Comparison of ENCODE assay signal across 8 cellular contexts in genomic region chr19:48321372-48321621, GRCh38. TPM values are rescaled to one million over a fixed set of nuclear protein-coding genes. Genes with fewer than 3 reads are reported as not detected.
DNase-seq lines count a peak whose midpoint lies in the region; ATAC-seq and TF ChIP-seq lines count a peak whose summit lies in the region.

No MANE protein-coding gene starts in this region.

- peak overlapping the region; percentile 88 for H3K27ac ChIP-seq in HEK293 (ENCODE audit: extremely low read depth, low read depth, low read length)

- intact Hi-C loops in head of caudate nucleus (cut with DNase I) = no loop called here

- H3K9me3 ChIP-seq in HEK293 (ENCODE audit: control insufficient read depth, insufficient read depth, low read depth, low read length) = no peaks in the 10 kb centered on the region

- peak overlapping the region; percentile 49 for H3K4me3 ChIP-seq in HEK293 (ENCODE audit: low read depth, low read length)

- POLR2A ChIA-PET in HEK293 (lab: Yijun Ruan, JAX) = interaction anchor here (0.6 to 2.7 kb wide), 19 partner anchors 9 to 1212 kb away, joined by 3 to 49 read pairs (median 4); partner anchors contain the start of genes GRWD1, KDELR1, RPL18 and SPHK2

- no peak for TF ChIP-seq CTCF in HEK293 (tag by site-specific recombination; IDR thresholded peaks at IDR 0.05)
- TF ChIP-seq CTCF in type B pancreatic cell (conservative IDR thresholded peaks at IDR 0.05) = no peak

- ATAC-seq in SK-N-SH treated with all-trans-retinoic acid at 6 μM for 48 hours = peak; percentile 81
- ATAC-seq in activated naive CD4-positive, alpha-beta T cell treated with anti-CD3 and anti-CD28 coated beads, Interleukin-2, amount 50 U/mL, for 72 hours = peak; percentile 66 to 75

- CTCF ChIA-PET in HEK293 (lab: Yijun Ruan, JAX) = interaction anchor here (0.6 to 5.7 kb wide), 12 partner anchors 8 to 281 kb away, joined by 4 to 48 read pairs (median 6); partner anchors contain the start of gene KDELR1

- H3K9me3 Mint-ChIP-seq in activated naive CD4-positive, alpha-beta T cell treated with anti-CD3 and anti-CD28 coated beads, Interleukin-2, amount 50 U/mL, for 72 hours = no peaks in the 10 kb centered on the region
- H3K9me3 Mint-ChIP-seq in type B pancreatic cell = no peaks in the 10 kb centered on the region

- peaks cover 37% of the 10 kb centered on the region for H3K4me1 Mint-ChIP-seq in type B pancreatic cell (ENCODE audit: unreplicated experiment)

- H3K27me3 Mint-ChIP-seq in type B pancreatic cell = no peaks in the 10 kb centered on the region

- H3K4me3 Mint-ChIP-seq in type B pancreatic cell = peak overlapping the region; percentile 95

- peaks cover 4 to 5% of the 10 kb centered on the region in 2 donors for H3K36me3 Mint-ChIP-seq in activated naive CD4-positive, alpha-beta T cell treated with anti-CD3 and anti-CD28 coated beads, Interleukin-2, amount 50 U/mL, for 72 hours
- H3K36me3 Mint-ChIP-seq in type B pancreatic cell = no peaks in the 10 kb centered on the region

- peaks cover 18% of the 10 kb centered on the region for H3K4me1 ChIP-seq in HEK293 (ENCODE audit: control insufficient read depth, insufficient read depth, low read length)

- no peaks in the 10 kb centered on the region for H3K36me3 ChIP-seq in HEK293 (ENCODE audit: control insufficient read depth in 2 of 2, insufficient read depth in 1 of 2, low read length in 2 of 2)

- DNase-seq in DMS79 (lab: John Stamatoyannopoulos, UW) = peak; percentile 75
- peak; percentile 83 for DNase-seq in NCI-H1092 (lab: John Stamatoyannopoulos, UW)
- DNase-seq in activated naive CD4-positive, alpha-beta T cell treated with anti-CD3 and anti-CD28 coated beads, Interleukin-2, amount 50 U/mL, for 72 hours (ENCODE audit: low spot score in 2 of 2) = peak; percentile 94 to 96
- DNase-seq in head of caudate nucleus = peak; percentile 68 to 94 (median 85)
- DNase-seq in pons (ENCODE audit: low spot score) = peak; percentile 80
- DNase-seq in type B pancreatic cell (ENCODE audit: extremely low spot score, unreplicated experiment) = peak; percentile 95

- peak overlapping the region; percentile 93 to 97 for H3K27ac Mint-ChIP-seq in activated naive CD4-positive, alpha-beta T cell treated with anti-CD3 and anti-CD28 coated beads, Interleukin-2, amount 50 U/mL, for 72 hours
- peak overlapping the region; percentile 97 for H3K27ac Mint-ChIP-seq in type B pancreatic cell

TF ChIP-seq in HEK293, 187 proteins besides CTCF, POLR2A, EP300 and RAD21:
- TF ChIP-seq ZNF501 (tag by site-specific recombination; IDR thresholded peaks at IDR 0.05) (0 out of 2 replicates have a peak, but pooled peaks have one; percentile 11), ZBTB49 (tag by site-specific recombination; IDR thresholded peaks at IDR 0.05; ENCODE audit: low read depth) (no peak), ZXDB (tag by site-specific recombination; IDR thresholded peaks at IDR 0.05) (peak; percentile 88), SP2 (tag by site-specific recombination; IDR thresholded peaks at IDR 0.05) (peak; percentile 78), ZNF341 (tag by site-specific recombination; IDR thresholded peaks at IDR 0.05; ENCODE audit: low read depth) (0 out of 2 replicates have a peak, but pooled peaks have one; percentile 56)

TF ChIP-seq in SK-N-SH treated with all-trans-retinoic acid at 6 μM for 48 hours, 23 proteins besides CTCF, POLR2A, EP300 and RAD21:
- TF ChIP-seq OSR1 (CRISPR knock-in tag; IDR thresholded peaks at IDR 0.05) (no peak), ZNF70 (CRISPR knock-in tag; IDR thresholded peaks at IDR 0.05) (no peak), CSDC2 (CRISPR knock-in tag; IDR thresholded peaks at IDR 0.05) (no peak), GLIS3 (CRISPR knock-in tag; IDR thresholded peaks at IDR 0.05) (no peak), ZFP3 (CRISPR knock-in tag; IDR thresholded peaks at IDR 0.05) (no peak), ZC3H10 (CRISPR knock-in tag; IDR thresholded peaks at IDR 0.05) (no peak), RARB (CRISPR knock-in tag; IDR thresholded peaks at IDR 0.05) (no peak), ZFP30 (CRISPR knock-in tag; IDR thresholded peaks at IDR 0.05) (no peak)

RNA-seq across cellular contexts. Expression of gene EMP3, which starts 4.1 kb away (rescaled TPM):
- total RNA-seq in activated naive CD4-positive, alpha-beta T cell treated with anti-CD3 and anti-CD28 coated beads, Interleukin-2, amount 50 U/mL, for 72 hours = 100 to 1,000 TPM in 1 of 2 donors, 10 to 100 TPM in 1; 55.4 to 211 TPM
- 3.8 and 47.8 TPM in 2 replicates for total RNA-seq in type B pancreatic cell (ENCODE audit: low replicate concordance)

RNA-seq across cellular contexts. Expression of gene TMEM143, which starts 42.4 kb away (rescaled TPM):
- total RNA-seq in activated naive CD4-positive, alpha-beta T cell treated with anti-CD3 and anti-CD28 coated beads, Interleukin-2, amount 50 U/mL, for 72 hours = 10 to 100 TPM; 24.1 to 48.1 TPM
- 8.6 and 12.8 TPM in 2 replicates for total RNA-seq in type B pancreatic cell (ENCODE audit: low replicate concordance)

RNA-seq across cellular contexts. Expression of gene SYNGR4, which starts 42.9 kb away (rescaled TPM):
- total RNA-seq in activated naive CD4-positive, alpha-beta T cell treated with anti-CD3 and anti-CD28 coated beads, Interleukin-2, amount 50 U/mL, for 72 hours = under 1 TPM in 1 of 2 donors, not detected in 1; 0.41 TPM
- total RNA-seq in type B pancreatic cell (ENCODE audit: low replicate concordance) = not detected in 2 replicates

RNA-seq across cellular contexts. Expression of gene ZNF114, which starts 51.4 kb away (rescaled TPM):
- under 1 TPM in 1 of 2 donors, not detected in 1; 0.31 TPM for total RNA-seq in activated naive CD4-positive, alpha-beta T cell treated with anti-CD3 and anti-CD28 coated beads, Interleukin-2, amount 50 U/mL, for 72 hours
- total RNA-seq in type B pancreatic cell (ENCODE audit: low replicate concordance) = 1.5 and 7.4 TPM in 2 replicates

Comparison
In these comparisons a context has a peak if more than half of its experiments do, and no peak if none do; other contexts are left out.
1. Peak in every context shown above with its lines: DNase-seq, ATAC-seq, H3K4me3 ChIP-seq and H3K27ac ChIP-seq.